ENCODE assay signal across 26 cellular contexts in genomic region chr15:80815076-80815475, GRCh38. TPM values are rescaled to one million over a fixed set of nuclear protein-coding genes. Genes with fewer than 3 reads are reported as not detected.
"Had no signal": no experiment of that assay in that cellular context is flagged by ENCODE, and none has a peak within 500 bp of the region (broad histone marks: within the 10 kb centered on the region; RNA-seq: fewer than 3 reads in every experiment).

No MANE protein-coding gene starts in this region.

- H3K27ac ChIP-seq: neural progenitor cell, ovary, parathyroid adenoma, psoas muscle, skin epidermis, stomach, upper lobe of left lung, vagina had no signal

- H3K79me2 ChIP-seq: parathyroid adenoma had no signal

- H3K4me3 ChIP-seq: neural progenitor cell, ovary, psoas muscle, skin epidermis, stomach, tibial artery, transverse colon, upper lobe of left lung, vagina had no signal

- H3K9me3 ChIP-seq: ovary, psoas muscle, stomach, tibial artery, transverse colon, upper lobe of left lung, vagina had no signal

- DNase-seq: naive thymus-derived CD4-positive, alpha-beta T cell; natural killer cell; occipital lobe; ovary; posterior cingulate gyrus; psoas muscle; right cardiac atrium; stimulated activated CD4-positive, alpha-beta T cell treated with anti-CD3 and anti-CD28 coated beads, Interleukin-15, amount 100 ng/mL, for 24 hours; stimulated activated CD4-positive, alpha-beta T cell treated with anti-CD3 and anti-CD28 coated beads, Interleukin-2, amount 100 ng/mL, for 24 hours; stimulated activated CD4-positive, alpha-beta T cell treated with anti-CD3 and anti-CD28 coated beads, Interleukin-2, amount 100 ng/mL, for 48 hours; stimulated activated CD4-positive, alpha-beta T cell treated with anti-CD3 and anti-CD28 coated beads, Interleukin-4, amount 100 ng/mL, for 24 hours; stimulated activated naive B cell treated with anti-CD40 and anti-IgM and Interleukin-4, amounts not matched to agents 10 μg/mL and 1 μg/mL and 100 μg/mL, for 72 hours; stimulated activated naive CD4-positive, alpha-beta T cell treated with Interleukin-2 at 50 U/mL for 16 hours; stomach; tibial artery; transverse colon; upper lobe of left lung had no signal

- H3K9me3 Mint-ChIP-seq: natural killer cell; nephron; stimulated activated effector memory CD8-positive, alpha-beta T cell treated with anti-CD3 and anti-CD28 coated beads, Interleukin-12 subunit alpha, Interleukin-12 subunit beta, amount 100 ng/mL, for 72 hours; stimulated activated naive CD8-positive, alpha-beta T cell treated with anti-CD3 and anti-CD28 coated beads, Interleukin-15, Interleukin-2, amounts not matched to agents 100 ng/mL and 50 ng/mL, for 24 hours had no signal

- H3K4me3 Mint-ChIP-seq: naive thymus-derived CD4-positive, alpha-beta T cell; natural killer cell; nephron; stimulated activated effector memory CD8-positive, alpha-beta T cell treated with anti-CD3 and anti-CD28 coated beads, Interleukin-12 subunit alpha, Interleukin-12 subunit beta, amount 100 ng/mL, for 72 hours; stimulated activated naive B cell treated with anti-CD40 and anti-IgM and Interleukin-4, amounts not matched to agents 10 μg/mL and 1 μg/mL and 100 μg/mL, for 72 hours; stimulated activated naive CD8-positive, alpha-beta T cell treated with anti-CD3 and anti-CD28 coated beads, Interleukin-15, Interleukin-2, amounts not matched to agents 100 ng/mL and 50 ng/mL, for 24 hours had no signal

- H2AFZ ChIP-seq: neural progenitor cell, parathyroid adenoma had no signal

- H3K4me1 Mint-ChIP-seq: naive thymus-derived CD4-positive, alpha-beta T cell; natural killer cell; nephron; neural progenitor cell; stimulated activated effector memory CD8-positive, alpha-beta T cell treated with anti-CD3 and anti-CD28 coated beads, Interleukin-12 subunit alpha, Interleukin-12 subunit beta, amount 100 ng/mL, for 72 hours had no signal

- H3K27me3 ChIP-seq: neural progenitor cell, ovary, tibial artery, transverse colon, upper lobe of left lung, vagina had no signal

- ATAC-seq: naive thymus-derived CD4-positive, alpha-beta T cell; natural killer cell; psoas muscle; right cardiac atrium; sciatic nerve; stimulated activated effector memory CD8-positive, alpha-beta T cell treated with anti-CD3 and anti-CD28 coated beads, Interleukin-12 subunit alpha, Interleukin-12 subunit beta, amount 100 ng/mL, for 72 hours; stimulated activated naive B cell treated with anti-CD40 and anti-IgM and Interleukin-4, amounts not matched to agents 10 μg/mL and 1 μg/mL and 100 μg/mL, for 72 hours had no signal

- H3K4me1 ChIP-seq: neural progenitor cell, psoas muscle, vagina had no signal

- H3K9ac ChIP-seq: neural progenitor cell, parathyroid adenoma had no signal

- H3K36me3 ChIP-seq: neural progenitor cell, ovary, stomach, tibial artery, transverse colon, upper lobe of left lung, vagina had no signal

- H3K27ac Mint-ChIP-seq: naive thymus-derived CD4-positive, alpha-beta T cell; natural killer cell; nephron; neural progenitor cell; progenitor cell of endocrine pancreas; stimulated activated effector memory CD8-positive, alpha-beta T cell treated with anti-CD3 and anti-CD28 coated beads, Interleukin-12 subunit alpha, Interleukin-12 subunit beta, amount 100 ng/mL, for 72 hours; stimulated activated naive B cell treated with anti-CD40 and anti-IgM and Interleukin-4, amounts not matched to agents 10 μg/mL and 1 μg/mL and 100 μg/mL, for 72 hours; stimulated activated naive CD8-positive, alpha-beta T cell treated with anti-CD3 and anti-CD28 coated beads, Interleukin-15, Interleukin-2, amounts not matched to agents 100 ng/mL and 50 ng/mL, for 24 hours had no signal

- H3K36me3 Mint-ChIP-seq: naive thymus-derived CD4-positive, alpha-beta T cell; natural killer cell; neural progenitor cell; stimulated activated effector memory CD8-positive, alpha-beta T cell treated with anti-CD3 and anti-CD28 coated beads, Interleukin-12 subunit alpha, Interleukin-12 subunit beta, amount 100 ng/mL, for 72 hours; stimulated activated naive B cell treated with anti-CD40 and anti-IgM and Interleukin-4, amounts not matched to agents 10 μg/mL and 1 μg/mL and 100 μg/mL, for 72 hours had no signal

- H3K4me2 ChIP-seq: neural progenitor cell had no signal

RNA-seq across cellular contexts. Expression of gene CEMIP, which starts 35.9 kb away (rescaled TPM):
- total RNA-seq: naive thymus-derived CD4-positive, alpha-beta T cell had no signal
